ENCODE assay signal across 8 cellular contexts in the genomic region with DNA sequence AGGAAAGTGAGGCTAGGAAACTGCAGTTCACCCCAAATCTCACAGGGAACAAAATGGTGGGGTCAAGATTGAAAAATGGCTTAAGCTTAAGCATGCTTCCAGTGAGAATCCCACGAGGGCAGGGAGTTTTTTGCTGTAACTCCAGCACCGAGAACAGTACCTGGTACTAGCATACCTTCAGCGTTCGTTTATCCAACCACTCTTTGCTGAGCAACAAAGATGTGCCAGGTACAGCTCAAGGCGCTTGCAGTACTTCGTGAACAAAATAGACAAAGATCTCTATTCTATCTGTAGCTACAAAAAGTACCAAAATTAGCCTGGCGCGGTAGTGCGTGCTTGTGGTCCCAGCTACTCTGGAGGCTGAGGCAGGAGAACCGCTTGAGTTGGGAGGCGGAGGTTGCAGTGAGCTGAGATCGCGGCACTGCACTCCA. TPM values are rescaled to one million over a fixed set of nuclear protein-coding genes. Genes with fewer than 3 reads are reported as not detected.
A peak's percentile ranks its signal among the peaks of the same experiment; 100 is the strongest.
DNase-seq lines count a peak whose midpoint lies in the region; ATAC-seq, FAIRE-seq and TF ChIP-seq lines count a peak whose summit lies in the region.

No MANE protein-coding gene starts in this region.

- H3K9me3 ChIP-seq in CD4-positive, CD25-positive, alpha-beta regulatory T cell (ENCODE audit: control insufficient read depth in 2 of 2, low read length in 2 of 2) = no peaks in the 10 kb centered on the region
- H3K9me3 ChIP-seq in keratinocyte (ENCODE audit: control insufficient read depth, low read depth, low read length) = no peaks in the 10 kb centered on the region

- TF ChIP-seq CTCF in keratinocyte (optimal IDR thresholded peaks at IDR 0.05 in 1 of 3, IDR thresholded peaks at IDR 0.05 in 1 of 3, conservative IDR thresholded peaks at IDR 0.05 in 1 of 3; ENCODE audit: extremely low read depth in 1 of 3, insufficient read depth in 2 of 3, low read length in 3 of 3) = no peak

- H3K4me3 Mint-ChIP-seq in CD4-positive, CD25-positive, alpha-beta regulatory T cell = peak overlapping the region; percentile 94 to 99 (median 98)
- H3K4me3 Mint-ChIP-seq in IgD-negative memory B cell = peak overlapping the region; percentile 93 to 98 (median 98)
- H3K4me3 Mint-ChIP-seq in activated naive CD8-positive, alpha-beta T cell treated with anti-CD3 and anti-CD28 coated beads, Interleukin-2, amount 50 U/mL, for 24 hours = peak overlapping the region; percentile 93

- peak overlapping the region; percentile 95 to 98 (median 98) for H3K27ac Mint-ChIP-seq in CD4-positive, CD25-positive, alpha-beta regulatory T cell
- H3K27ac Mint-ChIP-seq in IgD-negative memory B cell = peak overlapping the region; percentile 63 to 94 (median 91)
- peak overlapping the region; percentile 89 for H3K27ac Mint-ChIP-seq in activated naive CD8-positive, alpha-beta T cell treated with anti-CD3 and anti-CD28 coated beads, Interleukin-2, amount 50 U/mL, for 24 hours

- dilution Hi-C loops in keratinocyte (cut with MboI; ENCODE audit: extremely low pct_ligation_motif_present, low sequenced_read_pairs) = no loop called here

- peak overlapping the region; percentile 93 for H3K27ac ChIP-seq in CD4-positive, CD25-positive, alpha-beta regulatory T cell (ENCODE audit: insufficient read depth, low read length, poor library complexity, severe bottlenecking)
- peak overlapping the region; percentile 90 for H3K27ac ChIP-seq in keratinocyte (ENCODE audit: control insufficient read depth, insufficient read depth, low read length)

- peaks cover 12% of the 10 kb centered on the region for H3K36me3 Mint-ChIP-seq in CD4-positive, CD25-positive, alpha-beta regulatory T cell
- no peaks in the 10 kb centered on the region for H3K36me3 Mint-ChIP-seq in IgD-negative memory B cell
- H3K36me3 Mint-ChIP-seq in activated naive CD8-positive, alpha-beta T cell treated with anti-CD3 and anti-CD28 coated beads, Interleukin-2, amount 50 U/mL, for 24 hours (ENCODE audit: low read depth) = peaks cover 9% of the 10 kb centered on the region

- no peaks in the 10 kb centered on the region for H3K9me1 ChIP-seq in keratinocyte (ENCODE audit: control insufficient read depth, extremely low read depth, insufficient read depth, low read length)

- no peaks in the 10 kb centered on the region for H4K20me1 ChIP-seq in keratinocyte (ENCODE audit: control insufficient read depth, extremely low read depth, insufficient read depth, low read length)

- peak in 2 of 3 donors; percentile 17 to 51 for DNase-seq in CD4-positive, CD25-positive, alpha-beta regulatory T cell
- peak; percentile 32 for DNase-seq in activated naive CD8-positive, alpha-beta T cell treated with anti-CD3 and anti-CD28 coated beads, Interleukin-2, amount 50 U/mL, for 24 hours
- DNase-seq in keratinocyte (ENCODE audit: low read depth, low spot score) (no peak), NAMALWA (ENCODE audit: low spot score) (no peak)
- peak; percentile 2 for DNase-seq in stimulated activated naive CD4-positive, alpha-beta T cell treated with Interleukin-2 at 50 U/mL for 16 hours (lab: John Stamatoyannopoulos, UW)

- H3K9ac ChIP-seq in keratinocyte (ENCODE audit: control insufficient read depth, extremely low read depth, insufficient read depth, low read length) = peak overlapping the region; percentile 96

- H3K4me1 Mint-ChIP-seq in CD4-positive, CD25-positive, alpha-beta regulatory T cell = peaks cover 20 to 85% (median 35%) of the 10 kb centered on the region in 4 donors
- H3K4me1 Mint-ChIP-seq in IgD-negative memory B cell = peaks cover 13 to 22% (median 22%) of the 10 kb centered on the region in 3 donors
- H3K4me1 Mint-ChIP-seq in activated naive CD8-positive, alpha-beta T cell treated with anti-CD3 and anti-CD28 coated beads, Interleukin-2, amount 50 U/mL, for 24 hours = peaks cover 72% of the 10 kb centered on the region

- no peak for ATAC-seq in CD4-positive, CD25-positive, alpha-beta regulatory T cell (ENCODE audit: low read depth in 2 of 2)
- no peak for ATAC-seq in activated naive CD8-positive, alpha-beta T cell treated with anti-CD3 and anti-CD28 coated beads, Interleukin-2, amount 50 U/mL, for 24 hours
- ATAC-seq in HG03520 (IDR thresholded peaks at IDR 0.05; ENCODE audit: unreplicated experiment) (no peak), HG03571 (IDR thresholded peaks at IDR 0.05; ENCODE audit: unreplicated experiment) (no peak)

- H3K79me2 ChIP-seq in keratinocyte (ENCODE audit: control insufficient read depth, insufficient read depth, low read length) = peaks cover 39% of the 10 kb centered on the region

- peaks cover 2% of the 10 kb centered on the region for H3K36me3 ChIP-seq in CD4-positive, CD25-positive, alpha-beta regulatory T cell (ENCODE audit: control insufficient read depth, insufficient read depth, low read length)
- peaks cover 0 to 3% of the 10 kb centered on the region in 2 experiments for H3K36me3 ChIP-seq in keratinocyte (ENCODE audit: control insufficient read depth in 2 of 2, extremely low read depth in 1 of 2, insufficient read depth in 2 of 2, low read length in 2 of 2)

- H3K9me3 Mint-ChIP-seq in CD4-positive, CD25-positive, alpha-beta regulatory T cell = no peaks in the 10 kb centered on the region
- no peaks in the 10 kb centered on the region for H3K9me3 Mint-ChIP-seq in IgD-negative memory B cell
- H3K9me3 Mint-ChIP-seq in activated naive CD8-positive, alpha-beta T cell treated with anti-CD3 and anti-CD28 coated beads, Interleukin-2, amount 50 U/mL, for 24 hours = no peaks in the 10 kb centered on the region

- H3K27me3 Mint-ChIP-seq in CD4-positive, CD25-positive, alpha-beta regulatory T cell = no peaks in the 10 kb centered on the region
- no peaks in the 10 kb centered on the region for H3K27me3 Mint-ChIP-seq in IgD-negative memory B cell
- no peaks in the 10 kb centered on the region for H3K27me3 Mint-ChIP-seq in activated naive CD8-positive, alpha-beta T cell treated with anti-CD3 and anti-CD28 coated beads, Interleukin-2, amount 50 U/mL, for 24 hours

- peak overlapping the region; percentile 97 for H2AFZ ChIP-seq in keratinocyte (ENCODE audit: control insufficient read depth, low read length)

- H3K4me2 ChIP-seq in keratinocyte (ENCODE audit: control insufficient read depth, extremely low read depth, insufficient read depth, low read depth, low read length) = peak overlapping the region; percentile 100

- peaks cover 74% of the 10 kb centered on the region for H3K4me1 ChIP-seq in CD4-positive, CD25-positive, alpha-beta regulatory T cell (ENCODE audit: control insufficient read depth, insufficient read depth, low read length, poor library complexity, severe bottlenecking)
- H3K4me1 ChIP-seq in keratinocyte (ENCODE audit: control insufficient read depth, extremely low read depth, insufficient read depth, low read length) = peaks cover 21% of the 10 kb centered on the region

- H3K27me3 ChIP-seq in CD4-positive, CD25-positive, alpha-beta regulatory T cell (ENCODE audit: control insufficient read depth, insufficient read depth, low read length) = no peaks in the 10 kb centered on the region
- H3K27me3 ChIP-seq in keratinocyte (ENCODE audit: control insufficient read depth, extremely low read depth, insufficient read depth, low read length) = no peaks in the 10 kb centered on the region

- no peak for FAIRE-seq in keratinocyte (lab: Jason Lieb, UNC)

- H3K4me3 ChIP-seq in CD4-positive, CD25-positive, alpha-beta regulatory T cell (ENCODE audit: low read depth, low read length) = peak overlapping the region; percentile 97
- peak overlapping the region; percentile 95 to 99 (median 97) for H3K4me3 ChIP-seq in keratinocyte (ENCODE audit: control insufficient read depth in 2 of 3, extremely low read depth in 1 of 3, insufficient read depth in 2 of 3, low read depth in 1 of 3, low read length in 3 of 3)

RNA-seq across cellular contexts. Expression of a gene that starts 0.8 kb away (rescaled TPM):
- 44.6 TPM for total RNA-seq in CD4-positive, CD25-positive, alpha-beta regulatory T cell
- 10 to 100 TPM; 60.0 to 81.6 (median 67.0) TPM for polyA plus RNA-seq in CD4-positive, CD25-positive, alpha-beta regulatory T cell
- 45.6 TPM for polyA plus RNA-seq in IgD-negative memory B cell
- polyA plus RNA-seq in keratinocyte = 18.5 to 35.9 TPM (median 28.5 TPM) in 3 replicates
- 8.1 TPM for polyA plus RNA-seq in keratinocyte (2011; ENCODE audit: low read depth)
- polyA plus RNA-seq in keratinocyte (2011; cell fraction: cytosol; rRNA removed) = 19.9 and 41.8 TPM in 2 replicates
- 14.3 and 17.7 TPM in 2 replicates for polyA plus RNA-seq in keratinocyte (2011; cell fraction: nucleus; rRNA removed)
- polyA plus RNA-seq in keratinocyte (2012; ENCODE audit: low replicate concordance) = 22.4 and 22.7 TPM in 2 replicates
- 5.8 to 33.9 TPM (median 15.6 TPM) in 3 replicates for polyA minus RNA-seq in keratinocyte
- 18.8 TPM for polyA minus RNA-seq in keratinocyte (2011; cell fraction: cytosol; rRNA and poly(A)+ RNA removed)
- 6.8 and 10.5 TPM in 2 replicates for polyA minus RNA-seq in keratinocyte (2011; cell fraction: nucleus; rRNA and poly(A)+ RNA removed)

RNA-seq across cellular contexts. Expression of a gene that starts 10.0 kb away (rescaled TPM):
- total RNA-seq in CD4-positive, CD25-positive, alpha-beta regulatory T cell = 14.2 TPM
- polyA plus RNA-seq in CD4-positive, CD25-positive, alpha-beta regulatory T cell = 10 to 100 TPM; 37.2 to 39.5 (median 38.8) TPM
- 21.0 TPM for polyA plus RNA-seq in IgD-negative memory B cell
- 29.7 to 33.4 TPM (median 30.8 TPM) in 3 replicates for polyA plus RNA-seq in keratinocyte
- polyA plus RNA-seq in keratinocyte (2011; ENCODE audit: low read depth) = 7.8 TPM
- polyA plus RNA-seq in keratinocyte (2011; cell fraction: cytosol; rRNA removed) = 27.7 and 29.1 TPM in 2 replicates
- polyA plus RNA-seq in keratinocyte (2011; cell fraction: nucleus; rRNA removed) = 16.9 and 17.8 TPM in 2 replicates
- 19.0 and 26.9 TPM in 2 replicates for polyA plus RNA-seq in keratinocyte (2012; ENCODE audit: low replicate concordance)
- polyA minus RNA-seq in keratinocyte = 16.3 to 23.5 TPM (median 20.6 TPM) in 3 replicates
- 14.2 TPM for polyA minus RNA-seq in keratinocyte (2011; cell fraction: cytosol; rRNA and poly(A)+ RNA removed)
- polyA minus RNA-seq in keratinocyte (2011; cell fraction: nucleus; rRNA and poly(A)+ RNA removed) = 4.5 and 6.6 TPM in 2 replicates

RNA-seq across cellular contexts. Expression of a gene that starts 47.1 kb away (rescaled TPM):
- total RNA-seq in CD4-positive, CD25-positive, alpha-beta regulatory T cell = 11.3 TPM
- polyA plus RNA-seq in CD4-positive, CD25-positive, alpha-beta regulatory T cell = 1 to 10 TPM; 1.7 to 4.8 (median 3.7) TPM
- polyA plus RNA-seq in IgD-negative memory B cell (4.9 TPM), keratinocyte (1.6 to 3.1 TPM (median 3.0 TPM) in 3 replicates)
- 0.49 TPM for polyA plus RNA-seq in keratinocyte (2011; ENCODE audit: low read depth)
- polyA plus RNA-seq in keratinocyte (2011; cell fraction: cytosol; rRNA removed) = 1.0 and 2.1 TPM in 2 replicates
- polyA plus RNA-seq in keratinocyte (2011; cell fraction: nucleus; rRNA removed) = 3.7 and 4.0 TPM in 2 replicates
- 1.0 and 1.4 TPM in 2 replicates for polyA plus RNA-seq in keratinocyte (2012; ENCODE audit: low replicate concordance)
- 4.7 to 9.6 TPM (median 7.3 TPM) in 3 replicates for polyA minus RNA-seq in keratinocyte
- 0.96 TPM for polyA minus RNA-seq in keratinocyte (2011; cell fraction: cytosol; rRNA and poly(A)+ RNA removed)
- 2.4 and 7.0 TPM in 2 replicates for polyA minus RNA-seq in keratinocyte (2011; cell fraction: nucleus; rRNA and poly(A)+ RNA removed)

RNA-seq across cellular contexts. Expression of a gene that starts 50.8 kb away (rescaled TPM):
- total RNA-seq in CD4-positive, CD25-positive, alpha-beta regulatory T cell = 167 TPM
- 100 to 1,000 TPM; 132 to 156 (median 147) TPM for polyA plus RNA-seq in CD4-positive, CD25-positive, alpha-beta regulatory T cell
- polyA plus RNA-seq in IgD-negative memory B cell (147 TPM), keratinocyte (138 to 378 TPM (median 274 TPM) in 3 replicates)
- 591 TPM for polyA plus RNA-seq in keratinocyte (2011; ENCODE audit: low read depth)
- polyA plus RNA-seq in keratinocyte (2011; cell fraction: cytosol; rRNA removed) = 61.0 and 96.2 TPM in 2 replicates
- 423 and 629 TPM in 2 replicates for polyA plus RNA-seq in keratinocyte (2011; cell fraction: nucleus; rRNA removed)
- polyA plus RNA-seq in keratinocyte (2012; ENCODE audit: low replicate concordance) = 480 and 505 TPM in 2 replicates
- polyA minus RNA-seq in keratinocyte = 121 to 253 TPM (median 189 TPM) in 3 replicates
- 141 TPM for polyA minus RNA-seq in keratinocyte (2011; cell fraction: cytosol; rRNA and poly(A)+ RNA removed)
- 357 and 483 TPM in 2 replicates for polyA minus RNA-seq in keratinocyte (2011; cell fraction: nucleus; rRNA and poly(A)+ RNA removed)

Comparison
In these comparisons a context has a peak if more than half of its experiments do, and no peak if none do; other contexts are left out.
1. DNase-seq: peak in CD4-positive, CD25-positive, alpha-beta regulatory T cell (2 of 3), activated naive CD8-positive, alpha-beta T cell treated with anti-CD3 and anti-CD28 coated beads, Interleukin-2, amount 50 U/mL, for 24 hours (single experiment) and stimulated activated naive CD4-positive, alpha-beta T cell treated with Interleukin-2 at 50 U/mL for 16 hours (single experiment); none in keratinocyte (single experiment) and NAMALWA (single experiment).
2. Peak in every context shown above with its lines, with median percentiles within 50 percentile points of each other: H3K27ac Mint-ChIP-seq and H3K4me3 Mint-ChIP-seq.